In the genomic region with DNA sequence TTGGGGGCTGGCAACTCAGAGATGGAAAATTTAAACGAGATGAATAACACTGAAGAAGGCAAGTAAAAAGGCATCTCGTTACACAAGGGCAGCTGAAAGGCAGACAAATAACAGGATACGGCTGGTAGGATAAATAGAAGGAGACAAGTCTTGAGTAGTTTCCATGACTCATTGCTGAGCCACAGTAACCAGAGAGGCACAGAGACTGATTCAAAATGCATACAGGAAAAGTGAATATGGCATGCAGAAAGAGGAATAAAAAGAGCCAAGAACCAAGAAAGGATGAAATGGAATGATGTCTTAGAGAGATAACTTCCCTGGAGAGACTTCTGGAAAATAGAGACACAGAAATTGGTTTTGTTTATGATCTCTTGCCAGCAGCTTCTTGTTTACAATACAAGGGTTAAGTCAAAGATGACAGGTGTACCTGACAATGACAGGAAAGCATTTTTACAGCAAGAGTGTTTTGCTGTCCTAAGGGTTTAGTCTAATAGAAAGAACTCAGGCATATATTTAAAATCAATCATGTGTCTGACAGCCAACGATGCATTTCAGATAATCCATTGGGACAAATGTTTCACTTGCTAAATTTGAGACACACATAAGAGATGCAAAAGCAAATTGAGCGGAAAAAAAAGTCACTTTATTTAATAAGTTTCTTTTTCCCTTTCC, we compare ENCODE assay signal across 10 cellular contexts.
DNase-seq lines count a peak whose midpoint lies in the region; ATAC-seq, FAIRE-seq and TF ChIP-seq lines count a peak whose summit lies in the region.
"Had no signal": no experiment of that assay in that cellular context is flagged by ENCODE, and none has a peak within 500 bp of the region (broad histone marks: within the 10 kb centered on the region; RNA-seq: fewer than 3 reads in every experiment).

No MANE protein-coding gene starts in this region.

- H3K4me2 ChIP-seq in endothelial cell of umbilical vein (ENCODE audit: insufficient read depth, low read length): no peak overlapping the region

- peaks cover 11% of the 10 kb centered on the region for H3K4me1 Mint-ChIP-seq in activated CD4-positive, alpha-beta memory T cell treated with anti-CD3 and anti-CD28 coated beads for 36 hours (ENCODE audit: low read depth)
- peaks cover 6% of the 10 kb centered on the region for H3K4me1 Mint-ChIP-seq in activated CD4-positive, alpha-beta memory T cell treated with anti-CD3 and anti-CD28 coated beads, Interleukin-2, amount 10 ng/mL, durations not matched to agents 7 days and 5 days

- intact Hi-C loops in activated CD4-positive, alpha-beta memory T cell treated with anti-CD3 and anti-CD28 coated beads for 36 hours (cut with micrococcal nuclease): loop anchor here (5.0 kb wide), 1 partner anchor 69 kb away; a partner anchor contains a TSS
- intact Hi-C loops in endothelial cell of umbilical vein (cut with micrococcal nuclease): no loop called here

- no peak overlapping the region for H3K4me3 Mint-ChIP-seq in activated CD4-positive, alpha-beta memory T cell treated with anti-CD3 and anti-CD28 coated beads for 36 hours
- no peak overlapping the region for H3K4me3 Mint-ChIP-seq in activated CD4-positive, alpha-beta memory T cell treated with anti-CD3 and anti-CD28 coated beads, Interleukin-2, amount 10 ng/mL, durations not matched to agents 7 days and 5 days
- H3K4me3 Mint-ChIP-seq: CD4-positive, alpha-beta T cell had no signal

- H3K27me3 ChIP-seq in endothelial cell of umbilical vein (ENCODE audit: control insufficient read depth in 2 of 2, insufficient read depth in 2 of 2, low read length in 2 of 2): no peaks in the 10 kb centered on the region
- H3K27me3 ChIP-seq: esophagus muscularis mucosa had no signal

- TF ChIP-seq POLR2A in endothelial cell of umbilical vein (IDR thresholded peaks at IDR 0.05; ENCODE audit: low read depth, low read length): no peak

- no peak for FAIRE-seq in endothelial cell of umbilical vein (lab: Jason Lieb, UNC)

- no peak for ATAC-seq in GM19035 (IDR thresholded peaks at IDR 0.05; ENCODE audit: unreplicated experiment)

- no peaks in the 10 kb centered on the region for H3K4me1 ChIP-seq in endothelial cell of umbilical vein (ENCODE audit: control insufficient read depth, extremely low read depth, insufficient read depth, low read length)

- H3K79me2 ChIP-seq in endothelial cell of umbilical vein (ENCODE audit: control insufficient read depth, insufficient read depth, low read length): no peaks in the 10 kb centered on the region

- H3K36me3 Mint-ChIP-seq in activated CD4-positive, alpha-beta memory T cell treated with anti-CD3 and anti-CD28 coated beads for 36 hours: no peaks in the 10 kb centered on the region
- no peaks in the 10 kb centered on the region for H3K36me3 Mint-ChIP-seq in activated CD4-positive, alpha-beta memory T cell treated with anti-CD3 and anti-CD28 coated beads, Interleukin-2, amount 10 ng/mL, durations not matched to agents 7 days and 5 days (ENCODE audit: low read depth)

- TF ChIP-seq CTCF in endothelial cell of umbilical vein (IDR thresholded peaks at IDR 0.05; ENCODE audit: extremely low read depth in 1 of 2, insufficient read depth in 1 of 2, low read depth in 1 of 2, low read length in 2 of 2): no peak

- no peaks in the 10 kb centered on the region for H3K9me3 ChIP-seq in endothelial cell of umbilical vein (replicated peaks; ENCODE audit: control insufficient read depth, insufficient read depth, low read length)
- H3K9me3 ChIP-seq: esophagus muscularis mucosa had no signal

- H3K9me1 ChIP-seq in endothelial cell of umbilical vein (replicated peaks; ENCODE audit: control insufficient read depth, extremely low read depth, insufficient read depth, low read length): no peaks in the 10 kb centered on the region

- no peak overlapping the region for H3K9ac ChIP-seq in endothelial cell of umbilical vein (replicated peaks; ENCODE audit: extremely low read depth, insufficient read depth, low read length)

- H3K27ac ChIP-seq in endothelial cell of umbilical vein (ENCODE audit: insufficient read depth, low read depth, low read length): no peak overlapping the region
- H3K27ac ChIP-seq: esophagus muscularis mucosa had no signal

- POLR2A ChIA-PET in activated CD4-positive, alpha-beta memory T cell treated with anti-CD3 and anti-CD28 coated beads for 36 hours (lab: Charles Lee): interaction anchor here (1.0 kb wide), 1 partner anchor 66 kb away, joined by 3 read pairs; no protein-coding TSS in a partner anchor
- POLR2A ChIA-PET in activated CD4-positive, alpha-beta memory T cell treated with anti-CD3 and anti-CD28 coated beads, Interleukin-2, amount 10 ng/mL, durations not matched to agents 7 days and 5 days (lab: Charles Lee): no interaction called here
- POLR2A ChIA-PET in endothelial cell of umbilical vein (lab: Charles Lee): no interaction called here
- POLR2A ChIA-PET in HEK293T (lab: Yijun Ruan, JAX): no interaction called here

- no TSS peak for BruUV-seq in endothelial cell of umbilical vein (replicated peaks; lab: Mats Ljungman, UMichigan)

- H3K9me3 Mint-ChIP-seq in activated CD4-positive, alpha-beta memory T cell treated with anti-CD3 and anti-CD28 coated beads for 36 hours: no peaks in the 10 kb centered on the region
- no peaks in the 10 kb centered on the region for H3K9me3 Mint-ChIP-seq in activated CD4-positive, alpha-beta memory T cell treated with anti-CD3 and anti-CD28 coated beads, Interleukin-2, amount 10 ng/mL, durations not matched to agents 7 days and 5 days
- H3K9me3 Mint-ChIP-seq: CD4-positive, alpha-beta T cell had no signal

- no peaks in the 10 kb centered on the region for H3K36me3 ChIP-seq in endothelial cell of umbilical vein (ENCODE audit: control insufficient read depth in 2 of 2, extremely low read depth in 1 of 2, insufficient read depth in 2 of 2, low read length in 2 of 2)
- H3K36me3 ChIP-seq: esophagus muscularis mucosa had no signal

- H3K4me3 ChIP-seq in endothelial cell of umbilical vein (replicated peaks in 1 of 3; ENCODE audit: insufficient read depth in 1 of 3, low read depth in 1 of 3, low read length in 3 of 3) (no peak overlapping the region), skeletal muscle cell (ENCODE audit: low read depth, low read length) (no peak overlapping the region)
- H3K4me3 ChIP-seq: esophagus muscularis mucosa had no signal

- dilution Hi-C loops in endothelial cell of umbilical vein (cut with MboI; ENCODE audit: extremely low pct_ligation_motif_present, low sequenced_read_pairs): no loop called here

- no peaks in the 10 kb centered on the region for H3K27me3 Mint-ChIP-seq in activated CD4-positive, alpha-beta memory T cell treated with anti-CD3 and anti-CD28 coated beads for 36 hours
- H3K27me3 Mint-ChIP-seq in activated CD4-positive, alpha-beta memory T cell treated with anti-CD3 and anti-CD28 coated beads, Interleukin-2, amount 10 ng/mL, durations not matched to agents 7 days and 5 days: peaks cover 4% of the 10 kb centered on the region
- H3K27me3 Mint-ChIP-seq: CD4-positive, alpha-beta T cell had no signal

- CTCF ChIA-PET in activated CD4-positive, alpha-beta memory T cell treated with anti-CD3 and anti-CD28 coated beads for 36 hours (lab: Charles Lee): no interaction called here
- CTCF ChIA-PET in activated CD4-positive, alpha-beta memory T cell treated with anti-CD3 and anti-CD28 coated beads, Interleukin-2, amount 10 ng/mL, durations not matched to agents 7 days and 5 days (lab: Charles Lee): no interaction called here
- CTCF ChIA-PET in endothelial cell of umbilical vein (lab: Charles Lee) (no interaction called here), HEK293T (lab: Yijun Ruan, JAX) (no interaction called here)

- peak overlapping the region; percentile 18 for H3K27ac Mint-ChIP-seq in activated CD4-positive, alpha-beta memory T cell treated with anti-CD3 and anti-CD28 coated beads for 36 hours
- no peak overlapping the region for H3K27ac Mint-ChIP-seq in activated CD4-positive, alpha-beta memory T cell treated with anti-CD3 and anti-CD28 coated beads, Interleukin-2, amount 10 ng/mL, durations not matched to agents 7 days and 5 days
- H3K27ac Mint-ChIP-seq: CD4-positive, alpha-beta T cell had no signal

- no peak for DNase-seq in activated CD4-positive, alpha-beta memory T cell treated with anti-CD3 and anti-CD28 coated beads for 36 hours
- no peak for DNase-seq in activated CD4-positive, alpha-beta memory T cell treated with anti-CD3 and anti-CD28 coated beads, Interleukin-2, amount 10 ng/mL, durations not matched to agents 7 days and 5 days
- DNase-seq in NCI-H510A (lab: John Stamatoyannopoulos, UW) (peak; percentile 22), endothelial cell of umbilical vein (ENCODE audit: low read depth, low spot score) (peak; percentile 3), skeletal muscle cell (ENCODE audit: low read depth) (peak; percentile 65), HEK293T (ENCODE audit: extremely low spot score) (no peak)
- DNase-seq in activated CD4-positive, CD25-positive, alpha-beta regulatory T cell (lab: John Stamatoyannopoulos, UW): no peak
- DNase-seq: CD4-positive, alpha-beta T cell had no signal

- H4K20me1 ChIP-seq in endothelial cell of umbilical vein (replicated peaks; ENCODE audit: control insufficient read depth, extremely low read depth, insufficient read depth, low read length): no peaks in the 10 kb centered on the region

- H2AFZ ChIP-seq in endothelial cell of umbilical vein (ENCODE audit: low read depth, low read length): no peak overlapping the region

TF ChIP-seq in endothelial cell of umbilical vein, 7 proteins besides CTCF, POLR2A, EP300 and RAD21:
- TF ChIP-seq, protein P1, sequence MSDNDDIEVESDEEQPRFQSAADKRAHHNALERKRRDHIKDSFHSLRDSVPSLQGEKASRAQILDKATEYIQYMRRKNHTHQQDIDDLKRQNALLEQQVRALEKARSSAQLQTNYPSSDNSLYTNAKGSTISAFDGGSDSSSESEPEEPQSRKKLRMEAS (IDR thresholded peaks at IDR 0.05; ENCODE audit: insufficient read depth, insufficient read length): no peak
- TF ChIP-seq MYC (IDR thresholded peaks at IDR 0.05; ENCODE audit: low read depth, low read length) (no peak), POLR2AphosphoS5 (IDR thresholded peaks at IDR 0.05; ENCODE audit: insufficient read depth, low read depth, low read length) (no peak), EZH2 (IDR thresholded peaks at IDR 0.05; ENCODE audit: borderline replicate concordance, low read depth, low read length, severe bottlenecking) (no peak), FOS (IDR thresholded peaks at IDR 0.05; ENCODE audit: borderline replicate concordance, insufficient read depth, low read length) (peak; percentile 69)

TF ChIP-seq in HEK293T, 16 proteins besides CTCF, POLR2A, EP300 and RAD21 (continues in another document):
- no peak for TF ChIP-seq FOXA1 (IDR thresholded peaks at IDR 0.05)
- TF ChIP-seq L3MBTL2 (conservative IDR thresholded peaks at IDR 0.05): no peak
- TF ChIP-seq ARNT (IDR thresholded peaks at IDR 0.05): no peak
- TF ChIP-seq SUZ12 (IDR thresholded peaks at IDR 0.05): no peak

Comparison
In these comparisons a context has a peak if more than half of its experiments do, and no peak if none do; other contexts are left out.
1. DNase-seq: peak in NCI-H510A (single experiment), endothelial cell of umbilical vein (single experiment) and skeletal muscle cell (single experiment); none in activated CD4-positive, alpha-beta memory T cell treated with anti-CD3 and anti-CD28 coated beads for 36 hours (single experiment), activated CD4-positive, alpha-beta memory T cell treated with anti-CD3 and anti-CD28 coated beads, Interleukin-2, amount 10 ng/mL, durations not matched to agents 7 days and 5 days (single experiment), activated CD4-positive, CD25-positive, alpha-beta regulatory T cell (0 of 4) and HEK293T (single experiment).